1 cellular context compared by ENCODE assay signal in the genomic region with DNA sequence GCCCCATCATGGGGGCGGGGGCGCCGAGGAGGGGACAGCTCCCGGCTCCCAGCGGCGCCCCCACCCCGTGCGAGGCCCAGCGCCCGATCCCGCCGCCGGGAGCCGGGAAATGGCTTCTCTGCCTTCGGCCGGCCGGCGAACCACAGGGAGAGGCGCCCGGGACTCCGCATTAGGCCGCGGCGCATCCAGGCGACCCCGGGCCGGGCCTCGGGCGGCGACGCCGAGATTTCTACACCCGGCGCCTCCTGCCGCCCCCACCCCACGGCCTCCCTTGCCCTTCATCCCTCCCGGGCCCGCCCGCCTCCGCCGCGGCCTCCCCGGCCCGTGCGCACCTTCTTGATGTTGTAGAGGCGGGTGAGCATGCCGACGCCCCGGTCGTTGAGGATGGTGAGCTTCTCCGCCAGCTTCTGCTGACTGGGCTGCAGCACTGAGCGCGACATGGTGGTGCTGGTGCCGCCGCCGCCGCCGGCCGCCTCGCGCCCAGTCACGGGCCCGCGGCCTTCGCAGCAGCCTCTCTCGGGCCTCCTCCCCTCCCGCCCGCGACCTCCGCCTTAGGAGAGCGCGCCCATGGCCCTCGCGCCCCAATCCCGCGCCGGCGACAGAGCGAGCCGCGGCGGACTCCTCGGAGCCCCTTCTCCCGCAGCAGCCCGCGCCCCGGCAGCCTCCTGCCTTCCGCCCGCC.
TF ChIP-seq lines count a peak whose summit lies in the region.

No MANE protein-coding gene starts in this region.

TF ChIP-seq in H1, 55 proteins besides CTCF, POLR2A, EP300 and RAD21:
- TF ChIP-seq TAF1 (IDR thresholded peaks at IDR 0.05; ENCODE audit: low read depth, low read length), result peak; percentile 6
- peak; percentile 74 for TF ChIP-seq PHF8 (conservative IDR thresholded peaks at IDR 0.05; ENCODE audit: low read depth, low read length)
- TF ChIP-seq RNF2 (IDR thresholded peaks at IDR 0.05; ENCODE audit: borderline replicate concordance, low read depth, low read length, missing control alignments, poor library complexity, severe bottlenecking), result no peak
- TF ChIP-seq KDM4A (IDR thresholded peaks at IDR 0.05; ENCODE audit: low read depth, low read length, severe bottlenecking), result peak; percentile 81
- TF ChIP-seq SUZ12 (IDR thresholded peaks at IDR 0.05; ENCODE audit: low read length), result 0 out of 2 replicates have a peak, but pooled peaks have one; percentile 7
- TF ChIP-seq YY1 (IDR thresholded peaks at IDR 0.05; ENCODE audit: low read depth, low read length), result peak; percentile 74
- peak; percentile 96 for TF ChIP-seq ASH2L (IDR thresholded peaks at IDR 0.05; ENCODE audit: low read length)
- peak; percentile 53; the same call in 1 of the 2 replicates for TF ChIP-seq RBBP5 (IDR thresholded peaks at IDR 0.05; ENCODE audit: borderline replicate concordance, low read depth, low read length)
- TF ChIP-seq JUN (IDR thresholded peaks at IDR 0.05; ENCODE audit: low read depth, low read length), result no peak
